In the genomic region with DNA sequence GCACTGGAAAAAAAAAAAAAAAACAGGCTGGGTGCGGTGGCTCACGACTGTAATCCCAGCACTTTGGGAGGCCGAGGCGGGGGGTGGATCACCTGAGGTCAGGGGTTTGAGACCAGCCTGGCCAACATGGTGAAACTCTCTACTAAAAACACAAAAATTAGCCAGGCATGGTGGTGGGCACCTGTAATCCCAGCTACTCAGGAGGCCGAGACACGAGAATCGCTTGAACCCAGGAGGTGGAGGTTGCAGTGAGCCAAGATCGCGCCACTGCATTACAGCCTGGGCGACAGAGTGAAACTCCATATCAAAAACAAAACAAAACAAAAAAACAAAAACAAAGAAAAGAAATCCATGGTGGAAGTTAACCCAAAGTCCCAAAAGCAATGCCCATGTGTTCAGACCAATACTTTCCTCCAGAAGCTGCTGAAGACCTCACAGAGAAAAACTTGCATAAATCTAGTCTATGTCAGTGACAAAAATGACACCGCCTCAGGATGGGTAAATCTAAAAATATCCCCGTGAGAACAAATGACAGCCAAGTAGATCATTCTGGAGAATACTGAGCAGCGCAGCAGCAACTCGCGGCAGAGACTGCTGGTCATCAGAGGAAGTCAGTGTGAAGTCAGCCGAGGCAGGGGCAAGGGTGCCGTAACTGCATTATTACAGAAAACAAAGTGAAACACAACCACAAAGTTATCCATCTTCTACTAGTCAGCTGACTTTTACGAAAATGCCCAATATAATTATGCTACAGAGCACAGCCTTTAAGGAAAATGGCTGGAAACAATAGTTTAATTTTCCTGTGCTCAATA, we compare ENCODE assay signal across 8 cellular contexts. TPM values are rescaled to one million over a fixed set of nuclear protein-coding genes. Genes with fewer than 3 reads are reported as not detected.
DNase-seq lines count a peak whose midpoint lies in the region; ATAC-seq, FAIRE-seq and TF ChIP-seq lines count a peak whose summit lies in the region.

No MANE protein-coding gene starts in this region.

- BruUV-seq in K562 (replicated peaks; lab: Mats Ljungman, UMichigan): no TSS peak

- TF ChIP-seq EP300 in K562 (IDR thresholded peaks at IDR 0.05; ENCODE audit: low read length): no peak

- H4K20me1 ChIP-seq in K562 (replicated peaks; ENCODE audit: control insufficient read depth, insufficient read depth, low read length) (peaks cover 22% of the 10 kb centered on the region), GM23338 (replicated peaks; ENCODE audit: insufficient read depth) (no peaks in the 10 kb centered on the region)

- H3K4me3 ChIP-seq in K562: no peak overlapping the region
- H3K4me3 ChIP-seq in thymus (ENCODE audit: low read length): peak overlapping the region; percentile 26
- H3K4me3 ChIP-seq in GM23338: no peak overlapping the region

- H3K4me1 Mint-ChIP-seq in T-cell: peaks cover 94 to 97% (median 95%) of the 10 kb centered on the region in 3 donors
- H3K4me1 Mint-ChIP-seq in mesothelial cell of epicardium: peaks cover 50% of the 10 kb centered on the region
- peaks cover 28% of the 10 kb centered on the region for H3K4me1 Mint-ChIP-seq in GM23338

- no peak for TF ChIP-seq POLR2A in K562 (conservative IDR thresholded peaks at IDR 0.05)

- no peaks in the 10 kb centered on the region for H3K27me3 Mint-ChIP-seq in T-cell
- H3K27me3 Mint-ChIP-seq in mesothelial cell of epicardium (ENCODE audit: low read depth): no peaks in the 10 kb centered on the region
- H3K27me3 Mint-ChIP-seq in GM23338 (ENCODE audit: insufficient read depth, low read depth, poor library complexity): no peaks in the 10 kb centered on the region

- H3K79me2 ChIP-seq in K562 (ENCODE audit: control insufficient read depth, insufficient read depth, low read length) (peaks cover 90% of the 10 kb centered on the region), GM23338 (replicated peaks; ENCODE audit: insufficient read depth) (peaks cover 24% of the 10 kb centered on the region)

- FAIRE-seq in K562 (lab: Jason Lieb, UNC): no peak

- in situ Hi-C loops in K562 (cut with MboI): no loop called here

- no peaks in the 10 kb centered on the region for H3K9me3 Mint-ChIP-seq in T-cell
- no peaks in the 10 kb centered on the region for H3K9me3 Mint-ChIP-seq in mesothelial cell of epicardium
- no peaks in the 10 kb centered on the region for H3K9me3 Mint-ChIP-seq in GM23338

- ATAC-seq in GM18511 (IDR thresholded peaks at IDR 0.05; ENCODE audit: unreplicated experiment) (peak; percentile 92), HG02884 (IDR thresholded peaks at IDR 0.05; ENCODE audit: unreplicated experiment) (peak; percentile 82), T-cell (replicated peaks in 1 of 4) (peak; percentile 53 to 72 (median 65)), K562 (0 out of 3 replicates have a peak, but pooled peaks have one; percentile 22), GM23338 (no peak)

- POLR2A ChIA-PET in T-cell (lab: Charles Lee) (interaction anchor here (0.6 to 3.3 kb wide), 8 partner anchors 10 to 125 kb away, joined by 3 to 21 read pairs (median 4); no protein-coding TSS in a partner anchor), K562 (lab: Yijun Ruan, JAX) (interaction anchor here (2.5 to 3.5 kb wide), 2 partner anchors 10 to 23 kb away, joined by 9 to 27 read pairs; no protein-coding TSS in a partner anchor)

- CTCF ChIA-PET in T-cell (lab: Charles Lee) (interaction anchor here (0.6 to 5.0 kb wide), 8 partner anchors 8 to 91 kb away, joined by 3 to 43 read pairs (median 6); no protein-coding TSS in a partner anchor), K562 (lab: Yijun Ruan, JAX; ENCODE audit: low intra/inter-chr PET ratio) (interaction anchor here (0.7 kb wide), 1 partner anchor 389 kb away, joined by 4 read pairs; no protein-coding TSS in a partner anchor)

- DNase-seq in T-cell (peak in 32 of 34 experiments; percentile 44 to 81 (median 69)), K562 (ENCODE audit: extremely low read depth in 1 of 4, low spot score in 3 of 4) (no peak), mesothelial cell of epicardium (ENCODE audit: low spot score in 2 of 2, unreplicated experiment in 2 of 2) (no peak), GM23338 (ENCODE audit: low spot score) (no peak), ureter (ENCODE audit: low spot score) (no peak)

- H3K27ac Mint-ChIP-seq in T-cell (peak overlapping the region; percentile 95 to 96), mesothelial cell of epicardium (peak overlapping the region; percentile 68), GM23338 (no peak overlapping the region)

- H3K27ac ChIP-seq in K562 (ENCODE audit: extremely low read depth, low read depth, low read length) (no peak overlapping the region), thymus (ENCODE audit: low read depth) (peak overlapping the region; percentile 73), GM23338 (ENCODE audit: low read depth) (no peak overlapping the region)

- H2AFZ ChIP-seq in K562 (ENCODE audit: low read depth, low read length) (no peak overlapping the region), GM23338 (no peak overlapping the region)

- H3K9me3 ChIP-seq in K562 (replicated peaks; ENCODE audit: control insufficient read depth, insufficient read depth, low read depth, low read length) (no peaks in the 10 kb centered on the region), thymus (ENCODE audit: control insufficient read depth) (no peaks in the 10 kb centered on the region)

- H3K36me3 Mint-ChIP-seq in T-cell: peaks cover 21% of the 10 kb centered on the region
- peaks cover 5% of the 10 kb centered on the region for H3K36me3 Mint-ChIP-seq in mesothelial cell of epicardium
- H3K36me3 Mint-ChIP-seq in GM23338 (ENCODE audit: low read depth): no peaks in the 10 kb centered on the region

- H3K9ac ChIP-seq in K562 (ENCODE audit: insufficient read depth in 1 of 2, low read depth in 2 of 2, low read length in 2 of 2): no peak overlapping the region

- no peaks in the 10 kb centered on the region for H3F3A ChIP-seq in GM23338 (replicated peaks; ENCODE audit: low read depth)

- WGBS in K562 (ENCODE audit: insufficient coverage, low coverage, missing lambda C conversion rate): 79% methylated on average over 17 of the region's 18 CpGs
- WGBS in thymus: 55% methylated on average over 18 of the region's 18 CpGs

- no peaks in the 10 kb centered on the region for H3K9me2 ChIP-seq in GM23338 (ENCODE audit: insufficient read depth)

- H3K4me3 Mint-ChIP-seq in T-cell (peak overlapping the region; percentile 75 to 89 (median 86)), mesothelial cell of epicardium (no peak overlapping the region), GM23338 (no peak overlapping the region)

- no peak overlapping the region for H3K4me2 ChIP-seq in K562 (ENCODE audit: insufficient read depth, low read length)
- no peak overlapping the region for H3K4me2 ChIP-seq in GM23338

- TF ChIP-seq RAD21 in K562 (CRISPR knock-in tag; conservative IDR thresholded peaks at IDR 0.05 in 1 of 2, IDR thresholded peaks at IDR 0.05 in 1 of 2): no peak

- TF ChIP-seq CTCF in K562 (IDR thresholded peaks at IDR 0.05 in 2 of 3, conservative IDR thresholded peaks at IDR 0.05 in 1 of 3; ENCODE audit: insufficient read depth in 2 of 3, low read depth in 1 of 3, low read length in 3 of 3) (no peak), mesothelial cell of epicardium (IDR thresholded peaks at IDR 0.05; ENCODE audit: unreplicated experiment) (no peak), GM23338 (conservative IDR thresholded peaks at IDR 0.05; ENCODE audit: low read depth in 2 of 2) (no peak)

- H3K27me3 ChIP-seq in K562 (ENCODE audit: control insufficient read depth in 2 of 2, insufficient read depth in 2 of 2, low read length in 2 of 2) (no peaks in the 10 kb centered on the region), thymus (ENCODE audit: control insufficient read depth, insufficient read depth) (no peaks in the 10 kb centered on the region), GM23338 (ENCODE audit: insufficient read depth) (no peaks in the 10 kb centered on the region)

- intact Hi-C loops in K562 (cut with micrococcal nuclease): no loop called here

- H3K4me1 ChIP-seq in K562 (replicated peaks in 1 of 2; ENCODE audit: control insufficient read depth in 2 of 2, insufficient read depth in 2 of 2, low read length in 2 of 2) (peaks cover 4 to 33% of the 10 kb centered on the region in 2 experiments; a peak in 4 of 5 replicates), thymus (ENCODE audit: control insufficient read depth, insufficient read depth, low read length) (peaks cover 39% of the 10 kb centered on the region), GM23338 (ENCODE audit: insufficient read depth) (peaks cover 19% of the 10 kb centered on the region)

- H3K9me1 ChIP-seq in K562 (ENCODE audit: control insufficient read depth, insufficient read depth, low read length): no peaks in the 10 kb centered on the region

- H3K36me3 ChIP-seq in K562 (ENCODE audit: control insufficient read depth, insufficient read depth, low read length) (peaks cover 3% of the 10 kb centered on the region; the same call in 2 of the 3 replicates), thymus (ENCODE audit: control insufficient read depth, insufficient read depth) (no peaks in the 10 kb centered on the region), GM23338 (ENCODE audit: insufficient read depth) (no peaks in the 10 kb centered on the region)

TF ChIP-seq in GM23338, 12 proteins besides CTCF, POLR2A, EP300 and RAD21:
- no peak for TF ChIP-seq NANOG (IDR thresholded peaks at IDR 0.05; ENCODE audit: borderline replicate concordance)

RNA-seq across cellular contexts. Expression of gene LPIN2, which starts 41.0 kb away (rescaled TPM):
- total RNA-seq in T-cell: 100 to 1,000 TPM in 1 of 5 donors, 10 to 100 TPM in 4; 78.9 to 107 (median 88.8) TPM
- total RNA-seq in K562 (2011; cell fraction: chromatin; rRNA removed; ENCODE audit: low replicate concordance): 45.6 and 69.6 TPM in 2 replicates
- 29.0 and 29.5 TPM in 2 replicates for total RNA-seq in K562 (2011; cell fraction: nucleolus; rRNA removed)
- 35.7 and 37.3 TPM in 2 replicates for total RNA-seq in K562 (2011; cell fraction: nucleoplasm; rRNA removed)
- 21.0 and 23.3 TPM in 2 replicates for total RNA-seq in K562 (2014; rRNA removed)
- 20.6 and 23.5 TPM in 2 replicates for total RNA-seq in K562 (2014; rRNA removed; fragmentation: Illumina TruSeq; extraction: Trizol)
- 24.3 and 25.3 TPM in 2 replicates for total RNA-seq in K562 (2015; rRNA removed; fragmentation: Illumina TruSeq; extraction: Trizol)
- 26.1 and 31.7 TPM in 2 replicates for total RNA-seq in K562 (2021)
- 33.2 and 34.8 TPM in 2 replicates for polyA plus RNA-seq in K562 (2011; rRNA removed)
- 17.2 and 25.7 TPM in 2 replicates for polyA plus RNA-seq in K562 (2011; cell fraction: cytosol; rRNA removed)
- polyA plus RNA-seq in K562 (2011; cell fraction: nucleus; rRNA removed): 37.4 and 44.9 TPM in 2 replicates
- polyA plus RNA-seq in K562 (2012): 18.3 and 28.4 TPM in 2 replicates
- 24.2 and 30.3 TPM in 2 replicates for polyA plus RNA-seq in K562 (2014; fragmentation: Illumina TruSeq; extraction: Trizol)
- 1 to 10 TPM; 5.2 to 7.6 TPM for polyA plus RNA-seq in K562 (2014; fragmentation: Nextera tagmentation; extraction: Ambion mirVana)
- polyA plus RNA-seq in K562 (2014; rRNA removed): 23.0 and 24.6 TPM in 2 replicates
- 41.5 and 47.0 TPM in 2 replicates for polyA minus RNA-seq in K562 (2011; rRNA and poly(A)+ RNA removed)
- 22.2 and 22.3 TPM in 2 replicates for polyA minus RNA-seq in K562 (2011; cell fraction: cytosol; rRNA and poly(A)+ RNA removed)
- polyA minus RNA-seq in K562 (2011; cell fraction: nucleus; rRNA and poly(A)+ RNA removed): 20.3 and 39.2 TPM in 2 replicates
- 39.3 to 44.9 TPM (median 42.2 TPM) in 3 replicates for total RNA-seq in mesothelial cell of epicardium
- 11.1 TPM for polyA plus RNA-seq in thymus
- 10.5 and 10.8 TPM in 2 replicates for total RNA-seq in GM23338 (2014; rRNA removed; shearing (Covaris generic))
- 9.0 and 10.1 TPM in 2 replicates for polyA plus RNA-seq in GM23338 (2016; fragmentation: Nextera tagmentation; extraction: Ambion mirVana)
- 14.1 TPM for total RNA-seq in ureter

Comparison
In these comparisons a context has a peak if more than half of its experiments do, and no peak if none do; other contexts are left out.
1. DNase-seq: peak in T-cell (32 of 34); none in K562 (0 of 4), mesothelial cell of epicardium (0 of 2), GM23338 (single experiment) and ureter (single experiment).
2. H3K4me3 Mint-ChIP-seq: peak in T-cell (3 of 3); none in mesothelial cell of epicardium (single experiment) and GM23338 (single experiment).